Comparison of ENCODE assay signal across 9 cellular contexts in genomic region chr19:326851-327250, GRCh38. TPM values are rescaled to one million over a fixed set of nuclear protein-coding genes. Genes with fewer than 3 reads are reported as not detected.
"Had no signal": no experiment of that assay in that cellular context is flagged by ENCODE, and none has a peak within 500 bp of the region (broad histone marks: within the 10 kb centered on the region; RNA-seq: fewer than 3 reads in every experiment).

No MANE protein-coding gene starts in this region.

- H3K27ac Mint-ChIP-seq: GM23338, HFFc6, IgD-negative memory B cell had no signal

- H3K4me2 ChIP-seq: GM23338 had no signal

- H3K27ac ChIP-seq: HL-60 had no signal

- H3K4me1 ChIP-seq: HAP-1 had no signal

- ATAC-seq: GM23338, HCT116, HepG2 had no signal

- H3K4me1 Mint-ChIP-seq: GM23338, IgD-negative memory B cell had no signal

- H3K27me3 Mint-ChIP-seq: IgD-negative memory B cell had no signal

- FAIRE-seq: H1, H54, HepG2 had no signal

- H3K4me3 Mint-ChIP-seq: GM23338, HFFc6 had no signal

- H2AFZ ChIP-seq: GM23338 had no signal

- DNase-seq: HFFc6 had no signal

- H3K4me3 ChIP-seq: GM23338, HAP-1 had no signal

RNA-seq across cellular contexts. Expression of gene PLPP2, which starts 35.6 kb away (rescaled TPM):
- total RNA-seq: HepG2 had no signal
- polyA plus RNA-seq: HepG2 had no signal
